In the genomic region with DNA sequence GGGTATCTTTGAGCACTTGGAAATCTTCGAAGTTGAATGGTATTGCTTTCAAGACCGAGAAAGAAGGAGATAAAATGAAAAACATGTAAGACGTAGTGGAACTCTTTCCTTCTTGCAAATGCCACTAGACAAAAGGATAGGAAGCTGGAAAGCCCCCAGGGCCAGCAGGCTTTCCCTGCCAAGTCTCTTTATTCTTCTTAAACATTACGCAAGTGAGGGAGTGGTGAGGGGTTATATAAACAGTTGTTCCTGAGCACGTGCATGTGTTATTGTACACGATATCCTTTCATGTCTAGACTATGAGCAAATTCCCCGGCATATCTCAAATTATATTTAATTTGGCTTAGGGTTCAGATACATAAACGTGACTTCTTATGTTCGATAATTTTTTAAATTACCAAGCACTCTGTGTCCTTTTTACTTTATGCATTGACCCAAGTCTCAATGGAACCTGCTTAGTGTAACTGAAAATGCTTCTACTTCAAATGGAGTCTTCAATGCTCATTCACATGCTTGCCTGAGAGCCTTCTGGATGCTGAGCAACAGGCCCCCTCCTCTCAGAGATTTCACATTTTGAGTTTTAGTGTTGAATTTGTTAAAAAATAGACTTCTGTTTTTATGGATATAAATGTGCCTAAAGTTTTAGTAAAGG, we compare ENCODE assay signal across 2 cellular contexts.
TF ChIP-seq lines count a peak whose summit lies in the region.

No MANE protein-coding gene starts in this region.

TF ChIP-seq in H1, 55 proteins besides CTCF, POLR2A, EP300 and RAD21 (continued from another document):
- TF ChIP-seq TEAD4 (IDR thresholded peaks at IDR 0.05; ENCODE audit: low read depth, low read length), result no peak
- TF ChIP-seq, protein P1, sequence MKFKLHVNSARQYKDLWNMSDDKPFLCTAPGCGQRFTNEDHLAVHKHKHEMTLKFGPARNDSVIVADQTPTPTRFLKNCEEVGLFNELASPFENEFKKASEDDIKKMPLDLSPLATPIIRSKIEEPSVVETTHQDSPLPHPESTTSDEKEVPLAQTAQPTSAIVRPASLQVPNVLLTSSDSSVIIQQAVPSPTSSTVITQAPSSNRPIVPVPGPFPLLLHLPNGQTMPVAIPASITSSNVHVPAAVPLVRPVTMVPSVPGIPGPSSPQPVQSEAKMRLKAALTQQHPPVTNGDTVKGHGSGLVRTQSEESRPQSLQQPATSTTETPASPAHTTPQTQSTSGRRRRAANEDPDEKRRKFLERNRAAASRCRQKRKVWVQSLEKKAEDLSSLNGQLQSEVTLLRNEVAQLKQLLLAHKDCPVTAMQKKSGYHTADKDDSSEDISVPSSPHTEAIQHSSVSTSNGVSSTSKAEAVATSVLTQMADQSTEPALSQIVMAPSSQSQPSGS (IDR thresholded peaks at IDR 0.05; ENCODE audit: low read length), result no peak
- TF ChIP-seq CTBP2 (IDR thresholded peaks at IDR 0.05; ENCODE audit: borderline replicate concordance, insufficient read depth, insufficient read length, low read length), result no peak
- no peak for TF ChIP-seq RBBP5 (IDR thresholded peaks at IDR 0.05; ENCODE audit: borderline replicate concordance, low read depth, low read length)
- TF ChIP-seq SIN3A (conservative IDR thresholded peaks at IDR 0.05 in 1 of 2, IDR thresholded peaks at IDR 0.05 in 1 of 2; ENCODE audit: low read depth in 1 of 2, low read length in 2 of 2), result no peak
- TF ChIP-seq RFX5 (IDR thresholded peaks at IDR 0.05; ENCODE audit: borderline replicate concordance, low read depth, low read length), result no peak

TF ChIP-seq in SK-N-SH treated with all-trans-retinoic acid at 6 μM for 48 hours, 23 proteins besides CTCF, POLR2A, EP300 and RAD21:
- TF ChIP-seq, protein P2, sequence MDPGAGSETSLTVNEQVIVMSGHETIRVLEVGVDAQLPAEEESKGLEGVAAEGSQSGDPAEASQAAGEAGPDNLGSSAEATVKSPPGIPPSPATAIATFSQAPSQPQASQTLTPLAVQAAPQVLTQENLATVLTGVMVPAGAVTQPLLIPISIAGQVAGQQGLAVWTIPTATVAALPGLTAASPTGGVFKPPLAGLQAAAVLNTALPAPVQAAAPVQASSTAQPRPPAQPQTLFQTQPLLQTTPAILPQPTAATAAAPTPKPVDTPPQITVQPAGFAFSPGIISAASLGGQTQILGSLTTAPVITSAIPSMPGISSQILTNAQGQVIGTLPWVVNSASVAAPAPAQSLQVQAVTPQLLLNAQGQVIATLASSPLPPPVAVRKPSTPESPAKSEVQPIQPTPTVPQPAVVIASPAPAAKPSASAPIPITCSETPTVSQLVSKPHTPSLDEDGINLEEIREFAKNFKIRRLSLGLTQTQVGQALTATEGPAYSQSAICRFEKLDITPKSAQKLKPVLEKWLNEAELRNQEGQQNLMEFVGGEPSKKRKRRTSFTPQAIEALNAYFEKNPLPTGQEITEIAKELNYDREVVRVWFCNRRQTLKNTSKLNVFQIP (CRISPR knock-in tag; IDR thresholded peaks at IDR 0.05; ENCODE audit: borderline replicate concordance, low read depth), result no peak
- TF ChIP-seq ZNF565 (CRISPR knock-in tag; conservative IDR thresholded peaks at IDR 0.05; ENCODE audit: low read depth), result no peak
- TF ChIP-seq RARB (CRISPR knock-in tag; IDR thresholded peaks at IDR 0.05), result no peak
- TF ChIP-seq, protein P3, sequence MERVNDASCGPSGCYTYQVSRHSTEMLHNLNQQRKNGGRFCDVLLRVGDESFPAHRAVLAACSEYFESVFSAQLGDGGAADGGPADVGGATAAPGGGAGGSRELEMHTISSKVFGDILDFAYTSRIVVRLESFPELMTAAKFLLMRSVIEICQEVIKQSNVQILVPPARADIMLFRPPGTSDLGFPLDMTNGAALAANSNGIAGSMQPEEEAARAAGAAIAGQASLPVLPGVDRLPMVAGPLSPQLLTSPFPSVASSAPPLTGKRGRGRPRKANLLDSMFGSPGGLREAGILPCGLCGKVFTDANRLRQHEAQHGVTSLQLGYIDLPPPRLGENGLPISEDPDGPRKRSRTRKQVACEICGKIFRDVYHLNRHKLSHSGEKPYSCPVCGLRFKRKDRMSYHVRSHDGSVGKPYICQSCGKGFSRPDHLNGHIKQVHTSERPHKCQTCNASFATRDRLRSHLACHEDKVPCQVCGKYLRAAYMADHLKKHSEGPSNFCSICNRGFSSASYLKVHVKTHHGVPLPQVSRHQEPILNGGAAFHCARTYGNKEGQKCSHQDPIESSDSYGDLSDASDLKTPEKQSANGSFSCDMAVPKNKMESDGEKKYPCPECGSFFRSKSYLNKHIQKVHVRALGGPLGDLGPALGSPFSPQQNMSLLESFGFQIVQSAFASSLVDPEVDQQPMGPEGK (CRISPR knock-in tag; IDR thresholded peaks at IDR 0.05; ENCODE audit: borderline replicate concordance), result no peak
- TF ChIP-seq OSR1 (CRISPR knock-in tag; IDR thresholded peaks at IDR 0.05), result no peak
- no peak for TF ChIP-seq BACH2 (CRISPR knock-in tag; IDR thresholded peaks at IDR 0.05; ENCODE audit: borderline replicate concordance)
- no peak for TF ChIP-seq PPARA (CRISPR knock-in tag; IDR thresholded peaks at IDR 0.05; ENCODE audit: borderline replicate concordance)
- TF ChIP-seq GLIS3 (CRISPR knock-in tag; IDR thresholded peaks at IDR 0.05), result no peak
- TF ChIP-seq, protein P4, sequence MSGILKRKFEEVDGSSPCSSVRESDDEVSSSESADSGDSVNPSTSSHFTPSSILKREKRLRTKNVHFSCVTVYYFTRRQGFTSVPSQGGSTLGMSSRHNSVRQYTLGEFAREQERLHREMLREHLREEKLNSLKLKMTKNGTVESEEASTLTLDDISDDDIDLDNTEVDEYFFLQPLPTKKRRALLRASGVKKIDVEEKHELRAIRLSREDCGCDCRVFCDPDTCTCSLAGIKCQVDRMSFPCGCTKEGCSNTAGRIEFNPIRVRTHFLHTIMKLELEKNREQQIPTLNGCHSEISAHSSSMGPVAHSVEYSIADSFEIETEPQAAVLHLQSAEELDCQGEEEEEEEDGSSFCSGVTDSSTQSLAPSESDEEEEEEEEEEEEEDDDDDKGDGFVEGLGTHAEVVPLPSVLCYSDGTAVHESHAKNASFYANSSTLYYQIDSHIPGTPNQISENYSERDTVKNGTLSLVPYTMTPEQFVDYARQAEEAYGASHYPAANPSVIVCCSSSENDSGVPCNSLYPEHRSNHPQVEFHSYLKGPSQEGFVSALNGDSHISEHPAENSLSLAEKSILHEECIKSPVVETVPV (CRISPR knock-in tag; IDR thresholded peaks at IDR 0.05), result no peak
- no peak for TF ChIP-seq ZNF8 (CRISPR knock-in tag; IDR thresholded peaks at IDR 0.05)
- no peak for TF ChIP-seq TCF4 (CRISPR knock-in tag; IDR thresholded peaks at IDR 0.05; ENCODE audit: borderline replicate concordance)
